30 cellular contexts compared by ENCODE assay signal in the genomic region with DNA sequence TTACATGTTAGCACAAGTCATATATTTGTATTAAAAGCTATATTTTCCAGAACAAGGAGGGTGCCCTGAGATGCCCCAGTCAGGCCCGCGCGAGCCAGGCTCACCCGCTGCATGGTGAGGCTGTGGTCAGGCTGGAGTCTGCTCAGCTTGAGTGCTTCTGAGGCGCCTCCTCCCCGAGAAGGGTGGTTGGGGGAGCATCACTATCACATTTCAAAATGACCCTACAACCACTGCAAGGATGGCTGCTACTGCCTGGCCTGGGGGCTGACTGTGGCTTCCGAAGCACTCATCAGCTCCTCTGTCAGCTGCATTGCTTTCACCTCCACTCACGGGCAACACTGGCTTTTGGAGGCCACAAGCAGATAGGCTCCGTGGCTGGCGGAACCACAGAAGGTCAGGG.
"Had no signal": no experiment of that assay in that cellular context is flagged by ENCODE, and none has a peak within 500 bp of the region (broad histone marks: within the 10 kb centered on the region; RNA-seq: fewer than 3 reads in every experiment).

No MANE protein-coding gene starts in this region.

- H3K27ac ChIP-seq: ascending aorta, breast epithelium, cardiac muscle cell, colonic mucosa, epithelial cell of prostate, esophagus squamous epithelium, gastroesophageal sphincter, heart right ventricle, VCaP had no signal

- H3K36me3 Mint-ChIP-seq: activated naive CD4-positive, alpha-beta T cell treated with anti-CD3 and anti-CD28 coated beads, Interleukin-2, amount 10 ng/mL, durations not matched to agents 7 days and 5 days; activated naive CD4-positive, alpha-beta T cell treated with anti-CD3 and anti-CD28 coated beads, Interleukin-2, amount 50 U/mL, for 72 hours; activated naive CD8-positive, alpha-beta T cell treated with anti-CD3 and anti-CD28 coated beads, Interleukin-2, amount 10 ng/mL, durations not matched to agents 7 days and 5 days; brain; WTC11 had no signal

- ATAC-seq: activated naive CD4-positive, alpha-beta T cell treated with anti-CD3 and anti-CD28 coated beads, Interleukin-2, amount 50 U/mL, for 72 hours; activated T-cell treated with anti-CD3 and anti-CD28 coated beads, Interleukin-2, amount 50 U/mL, for 72 hours; gastroesophageal sphincter; heart right ventricle; WTC11 had no signal

- H3K4me3 ChIP-seq: ascending aorta, breast epithelium, cardiac muscle cell, colonic mucosa, esophagus squamous epithelium, gastroesophageal sphincter, heart right ventricle had no signal

- H3K36me3 ChIP-seq: ascending aorta, breast epithelium, cardiac muscle cell, colonic mucosa, esophagus squamous epithelium, heart right ventricle had no signal

- H3K9me3 ChIP-seq: ascending aorta, breast epithelium, colonic mucosa, esophagus squamous epithelium, gastroesophageal sphincter, heart right ventricle had no signal

- H3K4me3 Mint-ChIP-seq: activated CD4-positive, alpha-beta memory T cell treated with anti-CD3 and anti-CD28 coated beads, Interleukin-2, amount 10 ng/mL, durations not matched to agents 7 days and 5 days; activated CD4-positive, alpha-beta T cell treated with anti-CD3 and anti-CD28 coated beads, Interleukin-2, amount 10 ng/mL, durations not matched to agents 7 days and 5 days; activated naive CD4-positive, alpha-beta T cell treated with anti-CD3 and anti-CD28 coated beads, Interleukin-2, amount 10 ng/mL, durations not matched to agents 7 days and 5 days; activated naive CD8-positive, alpha-beta T cell treated with anti-CD3 and anti-CD28 coated beads, Interleukin-2, amount 10 ng/mL, durations not matched to agents 7 days and 5 days; activated T-cell treated with anti-CD3 and anti-CD28 coated beads, Interleukin-2, amount 50 U/mL, for 24 hours; activated T-cell treated with anti-CD3 and anti-CD28 coated beads, Interleukin-2, amount 50 U/mL, for 72 hours; brain; WTC11 had no signal

- H3K27me3 ChIP-seq: cardiac muscle cell, colonic mucosa had no signal

- H3K27me3 Mint-ChIP-seq: activated CD4-positive, alpha-beta T cell treated with anti-CD3 and anti-CD28 coated beads, Interleukin-2, amount 10 ng/mL, durations not matched to agents 7 days and 5 days; brain had no signal

- DNase-seq: activated CD4-positive, alpha-beta memory T cell treated with anti-CD3 and anti-CD28 coated beads, Interleukin-2, amount 10 ng/mL, durations not matched to agents 7 days and 5 days; activated CD4-positive, alpha-beta T cell treated with anti-CD3 and anti-CD28 coated beads for 1 hour; activated CD4-positive, alpha-beta T cell treated with anti-CD3 and anti-CD28 coated beads for 4 hours; activated CD4-positive, alpha-beta T cell treated with anti-CD3 and anti-CD28 coated beads, Interleukin-2, amount 10 ng/mL, durations not matched to agents 7 days and 5 days; activated CD4-positive, alpha-beta T cell treated with anti-CD3 and anti-CD28 coated beads, Interleukin-2, amount 50 U/mL, for 4 hours; activated CD8-positive, alpha-beta memory T cell treated with anti-CD3 and anti-CD28 coated beads, Interleukin-2, amount 50 U/mL, for 48 hours; activated gamma-delta T cell; activated naive CD4-positive, alpha-beta T cell; activated naive CD4-positive, alpha-beta T cell treated with anti-CD3 and anti-CD28 coated beads, Interleukin-2, amount 10 ng/mL, durations not matched to agents 7 days and 5 days; activated naive CD8-positive, alpha-beta T cell treated with anti-CD3 and anti-CD28 coated beads, Interleukin-2, amount 10 ng/mL, durations not matched to agents 7 days and 5 days; activated T-cell treated with anti-CD3 and anti-CD28 coated beads for 4 hours; activated T-cell treated with anti-CD3 and anti-CD28 coated beads, Interleukin-2, amount 50 U/mL, for 24 hours; activated T-cell treated with anti-CD3 and anti-CD28 coated beads, Interleukin-2, amount 50 U/mL, for 72 hours; central memory CD4-positive, alpha-beta T cell; cerebellar nuclear complex; colonic mucosa; effector CD8-positive, alpha-beta T cell; esophagus squamous epithelium; foreskin melanocyte; heart right ventricle; T-helper 2 cell had no signal

- H3K9me3 Mint-ChIP-seq: activated CD4-positive, alpha-beta memory T cell treated with anti-CD3 and anti-CD28 coated beads, Interleukin-2, amount 10 ng/mL, durations not matched to agents 7 days and 5 days; activated CD4-positive, alpha-beta T cell treated with anti-CD3 and anti-CD28 coated beads, Interleukin-2, amount 10 ng/mL, durations not matched to agents 7 days and 5 days; activated naive CD4-positive, alpha-beta T cell treated with anti-CD3 and anti-CD28 coated beads, Interleukin-2, amount 10 ng/mL, durations not matched to agents 7 days and 5 days; activated naive CD4-positive, alpha-beta T cell treated with anti-CD3 and anti-CD28 coated beads, Interleukin-2, amount 50 U/mL, for 72 hours; activated naive CD8-positive, alpha-beta T cell treated with anti-CD3 and anti-CD28 coated beads, Interleukin-2, amount 10 ng/mL, durations not matched to agents 7 days and 5 days; activated T-cell treated with anti-CD3 and anti-CD28 coated beads, Interleukin-2, amount 50 U/mL, for 24 hours; activated T-cell treated with anti-CD3 and anti-CD28 coated beads, Interleukin-2, amount 50 U/mL, for 72 hours; WTC11 had no signal

- H3K27ac Mint-ChIP-seq: activated CD4-positive, alpha-beta memory T cell treated with anti-CD3 and anti-CD28 coated beads, Interleukin-2, amount 10 ng/mL, durations not matched to agents 7 days and 5 days; activated CD4-positive, alpha-beta T cell treated with anti-CD3 and anti-CD28 coated beads, Interleukin-2, amount 10 ng/mL, durations not matched to agents 7 days and 5 days; activated naive CD4-positive, alpha-beta T cell treated with anti-CD3 and anti-CD28 coated beads, Interleukin-2, amount 10 ng/mL, durations not matched to agents 7 days and 5 days; activated T-cell treated with anti-CD3 and anti-CD28 coated beads, Interleukin-2, amount 50 U/mL, for 24 hours; activated T-cell treated with anti-CD3 and anti-CD28 coated beads, Interleukin-2, amount 50 U/mL, for 72 hours; WTC11 had no signal
